Comparison of ENCODE assay signal across 5 cellular contexts in the genomic region with DNA sequence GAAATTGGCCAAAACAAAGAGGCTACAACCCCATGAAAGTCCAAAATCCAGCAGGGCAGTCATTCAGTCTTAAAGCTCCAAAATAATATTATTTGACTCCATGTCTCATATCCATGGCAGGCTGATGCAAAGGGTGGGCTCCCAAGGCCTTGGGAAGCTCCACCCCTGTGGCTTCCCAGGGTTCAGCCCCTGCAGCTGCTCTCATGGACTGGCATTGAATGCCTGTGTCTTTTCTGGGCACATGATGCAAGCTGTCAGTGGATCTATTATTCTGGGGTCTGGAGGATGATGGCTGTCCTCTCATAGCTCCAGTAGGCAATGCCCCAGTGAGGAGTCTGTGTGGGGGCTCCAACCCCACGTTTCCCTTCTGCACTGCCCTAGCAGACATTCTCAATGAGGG.
"Had no signal": no experiment of that assay in that cellular context is flagged by ENCODE, and none has a peak within 500 bp of the region (broad histone marks: within the 10 kb centered on the region; RNA-seq: fewer than 3 reads in every experiment).

No MANE protein-coding gene starts in this region.

- H3K4me3 ChIP-seq: K562 had no signal

- ATAC-seq: HepG2, K562 had no signal

- H3K27ac ChIP-seq: HL-60 had no signal

- DNase-seq: IMR-90 had no signal

- H3K4me1 Mint-ChIP-seq: IgD-negative memory B cell had no signal

- H3K27me3 Mint-ChIP-seq: IgD-negative memory B cell had no signal

- H3K27ac Mint-ChIP-seq: IgD-negative memory B cell had no signal
